Comparison of ENCODE assay signal across 1 cellular context in genomic region chr20:43722153-43722505, GRCh38.
TF ChIP-seq lines count a peak whose summit lies in the region.

No MANE protein-coding gene starts in this region.

TF ChIP-seq in GM23338, 12 proteins besides CTCF, POLR2A, EP300 and RAD21 (continued from another document):
- TF ChIP-seq ZNF462 (CRISPR knock-in tag; IDR thresholded peaks at IDR 0.05), result no peak
